Comparison of ENCODE assay signal across 8 cellular contexts in the genomic region with DNA sequence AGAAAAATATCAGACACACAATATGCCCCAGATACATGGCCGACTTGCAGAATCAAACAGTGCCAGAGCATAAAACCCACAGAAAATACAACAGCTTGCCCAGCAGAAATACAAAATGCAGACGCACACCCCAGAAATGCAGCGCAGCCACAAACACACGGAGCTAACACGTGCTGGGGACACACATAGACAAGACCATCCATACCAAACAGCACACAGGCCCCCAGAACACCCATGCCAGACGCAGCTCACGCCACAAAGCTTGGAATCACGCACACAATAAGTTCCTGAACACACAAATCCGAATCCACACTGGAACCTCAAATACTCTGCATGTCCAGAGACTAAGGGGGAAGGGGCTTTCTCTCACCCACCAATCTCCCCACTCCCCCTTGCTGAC. TPM values are rescaled to one million over a fixed set of nuclear protein-coding genes. Genes with fewer than 3 reads are reported as not detected.
DNase-seq lines count a peak whose midpoint lies in the region; ATAC-seq and TF ChIP-seq lines count a peak whose summit lies in the region.

No MANE protein-coding gene starts in this region.

- no peaks in the 10 kb centered on the region for H3K9me3 ChIP-seq in CD4-positive, alpha-beta memory T cell (ENCODE audit: control insufficient read depth in 1 of 2, low read length in 2 of 2)
- no peaks in the 10 kb centered on the region for H3K9me3 ChIP-seq in HUES6 (ENCODE audit: control insufficient read depth, insufficient read depth, low read depth, low read length)

- peaks cover 0 to 14% (median 0%) of the 10 kb centered on the region in 8 donors for H3K9me3 Mint-ChIP-seq in CD4-positive, alpha-beta memory T cell
- H3K9me3 Mint-ChIP-seq in brain: no peaks in the 10 kb centered on the region
- no peaks in the 10 kb centered on the region for H3K9me3 Mint-ChIP-seq in natural killer cell

- H3K4me3 Mint-ChIP-seq in CD4-positive, alpha-beta memory T cell: peak overlapping the region; percentile 17 to 87 (median 68)
- H3K4me3 Mint-ChIP-seq in brain: peak overlapping the region in 2 of 5 experiments; percentile 42 to 61
- H3K4me3 Mint-ChIP-seq in natural killer cell: peak overlapping the region; percentile 85

- peak overlapping the region; percentile 90 to 97 (median 96) for H3K27ac Mint-ChIP-seq in CD4-positive, alpha-beta memory T cell
- peak overlapping the region; percentile 34 to 87 (median 67) for H3K27ac Mint-ChIP-seq in brain
- peak overlapping the region; percentile 94 to 97 for H3K27ac Mint-ChIP-seq in natural killer cell

- DNase-seq in CD4-positive, alpha-beta memory T cell: peak in 3 of 5 donors; percentile 44 to 76 (median 45)
- DNase-seq in natural killer cell (peak; percentile 31), C1 segment of cervical spinal cord (lab: John Stamatoyannopoulos, UW) (no peak), COLO668 (lab: John Stamatoyannopoulos, UW; ENCODE audit: unreplicated experiment) (no peak), NCI-H774 (lab: John Stamatoyannopoulos, UW) (no peak)
- DNase-seq in NK-92 treated with Interleukin-12 subunit alpha and Interleukin-12 subunit beta, amount 100 ng/mL, for 24 hours (lab: John Stamatoyannopoulos, UW): no peak

- peaks cover 41 to 77% (median 60%) of the 10 kb centered on the region in 4 donors for H3K4me1 Mint-ChIP-seq in CD4-positive, alpha-beta memory T cell
- H3K4me1 Mint-ChIP-seq in brain (peaks cover 71% of the 10 kb centered on the region), natural killer cell (peaks cover 83 to 85% of the 10 kb centered on the region in 2 donors)

- TF ChIP-seq CTCF in brain (conservative IDR thresholded peaks at IDR 0.05) (no peak), natural killer cell (IDR thresholded peaks at IDR 0.05) (no peak)

- H3K27ac ChIP-seq in CD4-positive, alpha-beta memory T cell (ENCODE audit: low read depth, low read length): peak overlapping the region; percentile 76
- peak overlapping the region; percentile 58; the same call in 1 of the 2 replicates for H3K27ac ChIP-seq in HUES6 (ENCODE audit: low read depth, low read length)

- H3K4me1 ChIP-seq in CD4-positive, alpha-beta memory T cell (ENCODE audit: insufficient read depth, low read length): peaks cover 63% of the 10 kb centered on the region
- peaks cover 64% of the 10 kb centered on the region for H3K4me1 ChIP-seq in HUES6 (ENCODE audit: control insufficient read depth, insufficient read depth, low read length)

- H3K4me3 ChIP-seq in CD4-positive, alpha-beta memory T cell (ENCODE audit: low read length in 2 of 2): peak overlapping the region in 1 of 2 donors; percentile 9
- peak overlapping the region; percentile 36; the same call in 1 of the 2 replicates for H3K4me3 ChIP-seq in HUES6 (ENCODE audit: low read depth, low read length)

- no peak for ATAC-seq in natural killer cell

- peaks cover 48% of the 10 kb centered on the region for H3K36me3 ChIP-seq in CD4-positive, alpha-beta memory T cell (ENCODE audit: insufficient read depth, low read length)
- H3K36me3 ChIP-seq in HUES6 (ENCODE audit: control insufficient read depth, insufficient read depth, low read length): peaks cover 23% of the 10 kb centered on the region

- H3K9ac ChIP-seq in HUES6 (ENCODE audit: low read length): peak overlapping the region; percentile 76

- no peaks in the 10 kb centered on the region for H3K27me3 Mint-ChIP-seq in CD4-positive, alpha-beta memory T cell
- H3K27me3 Mint-ChIP-seq in brain (peaks cover 5% of the 10 kb centered on the region), natural killer cell (ENCODE audit: low read depth in 2 of 2) (no peaks in the 10 kb centered on the region)

- POLR2A ChIA-PET in CD4-positive, alpha-beta memory T cell (lab: Charles Lee; ENCODE audit: partially characterized antibody): interaction anchor here (1.0 to 7.8 kb wide), 19 partner anchors 10 to 222 kb away, joined by 3 to 136 read pairs (median 5); a partner anchor contains a TSS

- H3K36me3 Mint-ChIP-seq in CD4-positive, alpha-beta memory T cell: peaks cover 25 to 65% of the 10 kb centered on the region in 2 donors
- H3K36me3 Mint-ChIP-seq in brain (peaks cover 10% of the 10 kb centered on the region), natural killer cell (no peaks in the 10 kb centered on the region)

- CTCF ChIA-PET in CD4-positive, alpha-beta memory T cell (lab: Charles Lee; ENCODE audit: partially characterized antibody): interaction anchor here (0.7 to 1.5 kb wide), 5 partner anchors 19 to 64 kb away, joined by 3 to 16 read pairs (median 4); no protein-coding TSS in a partner anchor

- intact Hi-C loops in CD4-positive, alpha-beta memory T cell (cut with micrococcal nuclease): no loop called here
- intact Hi-C loops in natural killer cell (cut with micrococcal nuclease): loop anchor here (5.0 kb wide), 1 partner anchor 640 kb away; no protein-coding TSS in a partner anchor

- no peaks in the 10 kb centered on the region for H3K27me3 ChIP-seq in CD4-positive, alpha-beta memory T cell (ENCODE audit: insufficient read depth, low read length)
- H3K27me3 ChIP-seq in HUES6 (ENCODE audit: control insufficient read depth, insufficient read depth, low read length): no peaks in the 10 kb centered on the region

RNA-seq across cellular contexts. Expression of a gene that starts 17.1 kb away (rescaled TPM):
- 10 to 100 TPM; 56.4 to 61.4 TPM for total RNA-seq in CD4-positive, alpha-beta memory T cell
- 10 to 100 TPM; 23.2 to 32.3 TPM for polyA plus RNA-seq in CD4-positive, alpha-beta memory T cell
- polyA plus RNA-seq in brain (ENCODE audit: insufficient read depth, low read depth, low replicate concordance): 32.4 TPM
- 10 to 100 TPM; 41.1 to 44.3 (median 44.0) TPM for total RNA-seq in natural killer cell

RNA-seq across cellular contexts. Expression of a gene that starts 26.6 kb away (rescaled TPM):
- total RNA-seq in CD4-positive, alpha-beta memory T cell: 100 to 1,000 TPM; 136 to 143 TPM
- polyA plus RNA-seq in CD4-positive, alpha-beta memory T cell: 10 to 100 TPM; 28.1 to 83.7 TPM
- 11.2 TPM for polyA plus RNA-seq in brain (ENCODE audit: insufficient read depth, low read depth, low replicate concordance)
- 100 to 1,000 TPM; 682 to 761 (median 729) TPM for total RNA-seq in natural killer cell

RNA-seq across cellular contexts. Expression of a gene that starts 36.9 kb away (rescaled TPM):
- 10 to 100 TPM; 11.6 to 15.2 TPM for total RNA-seq in CD4-positive, alpha-beta memory T cell
- polyA plus RNA-seq in CD4-positive, alpha-beta memory T cell: 10 to 100 TPM; 12.9 to 22.4 TPM
- polyA plus RNA-seq in brain (ENCODE audit: insufficient read depth, low read depth, low replicate concordance): 11.8 TPM
- total RNA-seq in natural killer cell: 10 to 100 TPM; 18.1 to 22.2 (median 18.7) TPM

RNA-seq across cellular contexts. Expression of a gene that starts 49.3 kb away (rescaled TPM):
- 10 to 100 TPM; 14.3 to 16.1 TPM for total RNA-seq in CD4-positive, alpha-beta memory T cell
- 1 to 10 TPM; 4.8 to 4.9 TPM for polyA plus RNA-seq in CD4-positive, alpha-beta memory T cell
- polyA plus RNA-seq in brain (ENCODE audit: insufficient read depth, low read depth, low replicate concordance): 8.6 TPM
- total RNA-seq in natural killer cell: 10 to 100 TPM; 13.6 to 22.8 (median 20.8) TPM

Comparison
In these comparisons a context has a peak if more than half of its experiments do, and no peak if none do; other contexts are left out.
1. DNase-seq: peak in CD4-positive, alpha-beta memory T cell (3 of 5) and natural killer cell (single experiment); none in C1 segment of cervical spinal cord (0 of 14), COLO668 (single experiment), NCI-H774 (single experiment) and NK-92 treated with Interleukin-12 subunit alpha and Interleukin-12 subunit beta, amount 100 ng/mL, for 24 hours (single experiment).
2. RNA of a gene that starts 26.6 kb away (total RNA-seq): 682 to 761 TPM in natural killer cell; 136 to 143 TPM in CD4-positive, alpha-beta memory T cell; every median in the first group is over 4 times any median in the second.
3. Peak in every context shown above with its lines, with median percentiles within 50 percentile points of each other: H3K27ac Mint-ChIP-seq.